Comparison of ENCODE assay signal across 9 cellular contexts in the genomic region with DNA sequence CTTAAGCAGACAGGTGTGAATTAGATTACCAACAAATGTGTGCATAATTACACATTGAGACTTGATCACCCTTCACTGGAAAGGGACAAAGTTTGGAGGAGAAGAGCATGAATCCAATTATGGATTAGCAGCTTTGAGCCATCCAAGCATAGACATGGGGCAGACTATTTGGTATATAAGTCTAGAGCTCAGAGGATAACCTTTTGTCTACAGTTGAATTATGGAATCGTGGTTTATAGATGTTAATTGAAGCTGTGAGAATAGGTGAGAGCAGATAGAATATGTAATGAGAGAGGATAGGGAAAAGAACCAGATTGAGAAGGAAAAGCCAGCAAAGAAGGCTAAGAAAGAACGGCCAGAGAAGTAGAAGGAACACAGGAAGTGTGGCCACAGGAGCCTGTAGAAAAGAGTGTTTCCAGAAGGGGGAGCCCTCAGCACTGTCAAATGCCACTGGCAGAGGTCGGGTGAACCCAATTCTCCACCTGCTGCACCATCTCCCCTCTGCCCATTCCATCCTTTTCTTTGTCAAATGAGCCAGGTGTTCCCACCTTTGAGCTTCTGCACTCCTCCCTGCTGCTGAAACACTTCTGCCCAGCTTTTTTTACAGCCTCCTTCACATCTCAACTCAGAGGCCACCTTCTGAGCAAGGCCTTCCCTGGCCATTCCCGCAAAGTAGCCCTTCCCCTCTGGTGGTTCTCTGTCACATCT. TPM values are rescaled to one million over a fixed set of nuclear protein-coding genes. Genes with fewer than 3 reads are reported as not detected.
A peak's percentile ranks its signal among the peaks of the same experiment; 100 is the strongest.
DNase-seq lines count a peak whose midpoint lies in the region; ATAC-seq and TF ChIP-seq lines count a peak whose summit lies in the region.
"Had no signal": no experiment of that assay in that cellular context is flagged by ENCODE, and none has a peak within 500 bp of the region (broad histone marks: within the 10 kb centered on the region; RNA-seq: fewer than 3 reads in every experiment).

No MANE protein-coding gene starts in this region.

- no peak overlapping the region for H3K4me3 ChIP-seq in ascending aorta
- H3K4me3 ChIP-seq: BLaER1 treated with 17β-estradiol and CSF1 and Interleukin-3, amounts not matched to agents 10 nM and 100 nM had no signal

- DNase-seq in NCI-H510A treated with DMSO at 0.1 percent for 48 hours (lab: John Stamatoyannopoulos, UW) (peak; percentile 77), NCI-H510A (lab: John Stamatoyannopoulos, UW) (no peak), NCI-H146 treated with DMSO at 0.1 percent for 48 hours (lab: John Stamatoyannopoulos, UW; ENCODE audit: unreplicated experiment) (peak; percentile 73), T-helper 2 cell (peak in 4 of 5 experiments; percentile 28 to 68 (median 40)), ascending aorta (ENCODE audit: low spot score in 2 of 2) (peak in 1 of 2 donors; percentile 82), iPS DF 19.7 (ENCODE audit: low read depth, low spot score) (peak; percentile 23)
- DNase-seq in stimulated activated CD4-positive, alpha-beta T cell treated with anti-CD3 and anti-CD28 coated beads, Interleukin-15, amount 100 ng/mL, for 1 hour (ENCODE audit: low read depth in 1 of 2, low spot score in 1 of 2), result peak; percentile 21 to 24

- no peak for ATAC-seq in GM18868 (IDR thresholded peaks at IDR 0.05; ENCODE audit: unreplicated experiment)

- no peaks in the 10 kb centered on the region for H3K27me3 ChIP-seq in ascending aorta
- H3K27me3 ChIP-seq: BLaER1 treated with 17β-estradiol and CSF1 and Interleukin-3, amounts not matched to agents 10 nM and 100 nM had no signal

- no peaks in the 10 kb centered on the region for H3K4me1 ChIP-seq in ascending aorta

- TF ChIP-seq CTCF in ascending aorta (IDR thresholded peaks at IDR 0.05), result peak; percentile 70 to 77 (median 75)

- H3K27ac ChIP-seq in ascending aorta, result peak overlapping the region; percentile 44 to 51
- H3K27ac ChIP-seq: BLaER1 treated with 17β-estradiol and CSF1 and Interleukin-3, amounts not matched to agents 10 nM and 100 nM had no signal

- intact Hi-C loops in ascending aorta (cut with DNase I), result loop anchor here (1.0 to 5.0 kb wide), 4 partner anchors 37 to 133 kb away; a partner anchor contains a TSS

- H3K36me3 ChIP-seq in ascending aorta, result peaks cover 47 to 58% of the 10 kb centered on the region in 2 donors

- H3K9me3 ChIP-seq in ascending aorta, result no peaks in the 10 kb centered on the region
- H3K9me3 ChIP-seq: BLaER1 treated with 17β-estradiol and CSF1 and Interleukin-3, amounts not matched to agents 10 nM and 100 nM had no signal

RNA-seq across cellular contexts. Expression of a gene that starts 7.3 kb away (rescaled TPM):
- 4.6 TPM for total RNA-seq in ascending aorta

RNA-seq across cellular contexts. Expression of a gene that starts 7.4 kb away (rescaled TPM):
- total RNA-seq in ascending aorta, result not detected

RNA-seq across cellular contexts. Expression of a gene that starts 13.4 kb away (rescaled TPM):
- total RNA-seq in ascending aorta, result not detected

RNA-seq across cellular contexts. Expression of a gene that starts 28.0 kb away (rescaled TPM):
- total RNA-seq in ascending aorta, result not detected

RNA-seq across cellular contexts. Expression of a gene that starts 34.5 kb away (rescaled TPM):
- 182 TPM for total RNA-seq in ascending aorta
